17 cellular contexts compared by ENCODE assay signal in genomic region chr5:9447691-9448090, GRCh38.
"Had no signal": no experiment of that assay in that cellular context is flagged by ENCODE, and none has a peak within 500 bp of the region (broad histone marks: within the 10 kb centered on the region; RNA-seq: fewer than 3 reads in every experiment).

No MANE protein-coding gene starts in this region.

- H3K27me3 Mint-ChIP-seq: activated CD4-positive, alpha-beta memory T cell treated with anti-CD3 and anti-CD28 coated beads, Interleukin-2, amount 10 ng/mL, durations not matched to agents 7 days and 5 days; activated CD4-positive, alpha-beta T cell treated with anti-CD3 and anti-CD28 coated beads for 36 hours; activated naive CD8-positive, alpha-beta T cell treated with anti-CD3 and anti-CD28 coated beads for 36 hours; naive thymus-derived CD4-positive, alpha-beta T cell; type B pancreatic cell had no signal

- H3K9me3 ChIP-seq: lower lobe of right lung, prostate gland, right lobe of liver had no signal

- H3K27me3 ChIP-seq: hepatocyte, right lobe of liver had no signal

- H3K4me1 ChIP-seq: lower lobe of right lung, prostate gland, right lobe of liver had no signal

- H3K4me3 Mint-ChIP-seq: activated CD4-positive, alpha-beta memory T cell treated with anti-CD3 and anti-CD28 coated beads, Interleukin-2, amount 10 ng/mL, durations not matched to agents 7 days and 5 days; activated CD4-positive, alpha-beta T cell treated with anti-CD3 and anti-CD28 coated beads for 36 hours; activated naive CD8-positive, alpha-beta T cell treated with anti-CD3 and anti-CD28 coated beads for 36 hours; naive thymus-derived CD4-positive, alpha-beta T cell had no signal

- H3K4me3 ChIP-seq: hepatocyte, lower lobe of right lung, prostate gland, right lobe of liver had no signal

- H3K4me2 ChIP-seq: hepatocyte had no signal

- H3K4me1 Mint-ChIP-seq: activated CD4-positive, alpha-beta memory T cell treated with anti-CD3 and anti-CD28 coated beads, Interleukin-2, amount 10 ng/mL, durations not matched to agents 7 days and 5 days; activated CD4-positive, alpha-beta T cell treated with anti-CD3 and anti-CD28 coated beads for 36 hours; activated naive CD8-positive, alpha-beta T cell treated with anti-CD3 and anti-CD28 coated beads for 36 hours had no signal

- H2AFZ ChIP-seq: hepatocyte had no signal

- H3K27ac ChIP-seq: hepatocyte, lower lobe of right lung, prostate gland, right lobe of liver, VCaP had no signal

- H3K36me3 ChIP-seq: lower lobe of right lung, prostate gland, right lobe of liver had no signal

- H3K27ac Mint-ChIP-seq: activated CD4-positive, alpha-beta memory T cell treated with anti-CD3 and anti-CD28 coated beads, Interleukin-2, amount 10 ng/mL, durations not matched to agents 7 days and 5 days; activated CD4-positive, alpha-beta T cell treated with anti-CD3 and anti-CD28 coated beads for 36 hours; activated naive CD8-positive, alpha-beta T cell treated with anti-CD3 and anti-CD28 coated beads for 36 hours; naive thymus-derived CD4-positive, alpha-beta T cell had no signal

- H3K36me3 Mint-ChIP-seq: activated naive CD8-positive, alpha-beta T cell treated with anti-CD3 and anti-CD28 coated beads for 36 hours; naive thymus-derived CD4-positive, alpha-beta T cell had no signal

- ATAC-seq: activated CD4-positive, alpha-beta T cell treated with anti-CD3 and anti-CD28 coated beads for 36 hours; lower lobe of right lung; naive thymus-derived CD4-positive, alpha-beta T cell; right lobe of liver had no signal

- DNase-seq: activated CD4-positive, alpha-beta memory T cell treated with anti-CD3 and anti-CD28 coated beads, Interleukin-2, amount 10 ng/mL, durations not matched to agents 7 days and 5 days; activated CD4-positive, alpha-beta T cell treated with anti-CD3 and anti-CD28 coated beads for 36 hours; activated gamma-delta T cell; activated naive CD8-positive, alpha-beta T cell treated with anti-CD3 and anti-CD28 coated beads for 36 hours; activated T-cell treated with anti-CD3 and anti-CD28 coated beads, Interleukin-2, amount 50 U/mL, for 48 hours; anterior cingulate cortex; lower lobe of right lung; naive thymus-derived CD4-positive, alpha-beta T cell; right lobe of liver; stimulated activated naive CD4-positive, alpha-beta T cell; substantia nigra; T1000 had no signal

- FAIRE-seq: colon had no signal
